In the genomic region with DNA sequence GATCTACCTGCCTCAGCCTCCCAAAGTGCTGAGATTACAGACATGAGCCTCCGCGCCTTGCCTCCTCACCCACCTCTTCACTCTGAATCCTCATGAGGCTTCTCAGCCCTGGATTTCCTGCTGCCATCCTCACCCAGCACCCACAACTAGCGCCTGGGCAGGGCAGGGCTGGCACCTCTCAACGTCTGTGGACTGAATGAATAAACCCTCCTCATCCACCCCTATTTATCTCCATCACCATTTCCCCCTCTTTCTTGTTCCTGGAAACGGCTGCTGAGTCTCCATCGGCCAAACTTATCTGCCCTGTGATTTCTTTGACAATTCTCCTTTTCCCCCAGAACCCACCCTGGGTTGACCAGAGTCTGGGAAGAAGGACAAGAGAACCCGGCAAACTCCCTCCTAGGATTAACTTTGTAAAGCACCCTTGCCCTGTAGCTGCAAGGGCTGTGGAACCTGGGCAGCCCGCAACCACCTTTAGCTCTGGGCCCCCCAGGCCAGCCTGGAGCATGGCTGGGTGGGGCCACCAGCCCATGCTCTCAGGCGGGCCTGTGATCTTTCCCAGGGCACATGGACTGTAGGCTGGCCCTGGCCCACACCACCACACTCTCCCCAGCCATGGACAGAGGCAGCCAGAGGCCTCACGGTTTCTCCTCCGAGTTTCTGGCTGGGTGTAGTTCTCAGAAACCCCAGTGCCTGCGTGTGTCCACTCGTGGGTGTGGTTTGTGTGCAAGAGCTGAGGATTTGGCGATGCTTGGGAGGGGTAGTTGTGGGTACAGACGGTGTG, we compare ENCODE assay signal across 1 cellular context.
TF ChIP-seq lines count a peak whose summit lies in the region.

No MANE protein-coding gene starts in this region.

TF ChIP-seq in H1, 55 proteins besides CTCF, POLR2A, EP300 and RAD21:
- TF ChIP-seq SP2 (IDR thresholded peaks at IDR 0.05; ENCODE audit: low read length) (no peak), SRF (IDR thresholded peaks at IDR 0.05; ENCODE audit: low read depth, low read length) (no peak)
- TF ChIP-seq, protein P1, sequence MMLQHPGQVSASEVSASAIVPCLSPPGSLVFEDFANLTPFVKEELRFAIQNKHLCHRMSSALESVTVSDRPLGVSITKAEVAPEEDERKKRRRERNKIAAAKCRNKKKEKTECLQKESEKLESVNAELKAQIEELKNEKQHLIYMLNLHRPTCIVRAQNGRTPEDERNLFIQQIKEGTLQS (IDR thresholded peaks at IDR 0.05; ENCODE audit: insufficient read depth, low read depth, low read length), result no peak
